In the genomic region with DNA sequence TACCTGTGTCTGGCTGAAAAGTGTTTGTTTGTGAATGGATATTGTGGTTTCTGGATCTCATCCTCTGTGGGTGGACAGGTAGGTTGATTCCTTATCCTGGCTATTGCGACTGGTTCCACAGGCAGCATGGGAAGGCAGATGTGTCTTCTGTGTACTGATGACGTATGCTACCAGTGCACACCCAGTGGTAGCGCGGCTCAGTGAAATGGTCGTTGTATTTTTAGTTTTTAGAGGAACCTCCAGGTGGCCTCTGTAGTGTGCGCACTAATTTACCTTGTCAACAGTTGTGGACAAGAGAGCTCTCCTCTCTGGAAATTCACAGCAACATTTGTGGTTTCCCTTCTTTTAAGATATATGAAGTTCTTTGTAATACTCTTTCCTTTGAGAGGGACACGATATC, we compare ENCODE assay signal across 22 cellular contexts.
"Had no signal": no experiment of that assay in that cellular context is flagged by ENCODE, and none has a peak within 500 bp of the region (broad histone marks: within the 10 kb centered on the region; RNA-seq: fewer than 3 reads in every experiment).

No MANE protein-coding gene starts in this region.

- DNase-seq: activated CD4-positive, alpha-beta T cell treated with anti-CD3 and anti-CD28 coated beads for 1 hour; activated CD4-positive, alpha-beta T cell treated with anti-CD3 and anti-CD28 coated beads, Interleukin-2, amount 50 U/mL, for 1 hour; activated gamma-delta T cell treated with Interleukin-2 at 50 U/mL for 16 hours; activated T-cell treated with anti-CD3 and anti-CD28 coated beads, Interleukin-2, amount 50 U/mL, for 1 hour; adrenal gland; brain microvascular endothelial cell; central memory CD4-positive, alpha-beta T cell; dermis blood vessel endothelial cell; effector CD8-positive, alpha-beta T cell; erythroblast; foreskin fibroblast; heart right ventricle; islet precursor cell; left cardiac atrium; ovary; stimulated activated naive CD8-positive, alpha-beta T cell treated with anti-CD3 and anti-CD28 coated beads, Interleukin-15, amount 100 ng/mL, for 72 hours; tibial artery had no signal

- ATAC-seq: heart right ventricle; left cardiac atrium; natural killer cell treated with Interleukin-12 subunit alpha and Interleukin-12 subunit beta and Interleukin-15 and Interleukin-18, amount 100 ng/mL, for 72 hours; stimulated activated effector memory CD8-positive, alpha-beta T cell treated with anti-CD3 and anti-CD28 coated beads, Interleukin-12 subunit alpha, Interleukin-12 subunit beta, amount 100 ng/mL, for 72 hours; stimulated activated naive CD8-positive, alpha-beta T cell treated with anti-CD3 and anti-CD28 coated beads, Interleukin-15, amount 100 ng/mL, for 72 hours had no signal

- H3K27ac ChIP-seq: adrenal gland, ascending aorta, brain microvascular endothelial cell, heart right ventricle, ovary, prostate gland, right atrium auricular region, tibial artery had no signal
